14 cellular contexts compared by ENCODE assay signal in the genomic region with DNA sequence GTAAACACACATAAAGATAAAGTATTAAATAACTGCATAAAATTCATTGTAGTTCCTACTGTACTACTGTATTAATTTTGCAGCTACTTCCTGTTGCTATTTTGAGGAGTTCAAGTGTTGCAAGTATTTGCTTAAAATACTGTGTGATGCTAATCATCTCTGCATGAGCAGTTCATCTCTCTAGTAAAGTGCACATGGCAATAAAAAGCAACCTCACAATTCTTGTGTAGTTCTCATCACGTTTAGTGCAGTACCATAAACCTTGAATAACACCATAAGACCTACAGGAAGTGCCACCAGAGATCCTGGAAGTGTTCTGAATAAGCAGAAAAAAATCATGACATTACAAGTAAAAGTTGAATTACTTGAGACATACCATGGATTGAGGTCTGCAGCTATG. TPM values are rescaled to one million over a fixed set of nuclear protein-coding genes. Genes with fewer than 3 reads are reported as not detected.
A peak's percentile ranks its signal among the peaks of the same experiment; 100 is the strongest.
DNase-seq lines count a peak whose midpoint lies in the region; ATAC-seq and TF ChIP-seq lines count a peak whose summit lies in the region.
"Had no signal": no experiment of that assay in that cellular context is flagged by ENCODE, and none has a peak within 500 bp of the region (broad histone marks: within the 10 kb centered on the region; RNA-seq: fewer than 3 reads in every experiment).

No MANE protein-coding gene starts in this region.

- H3K36me3 Mint-ChIP-seq in stimulated activated naive CD8-positive, alpha-beta T cell treated with anti-CD3 and anti-CD28 coated beads, Interleukin-15, Interleukin-2, amounts not matched to agents 100 ng/mL and 50 ng/mL, for 24 hours (ENCODE audit: low read depth): peaks cover 23% of the 10 kb centered on the region
- peaks cover 21% of the 10 kb centered on the region for H3K36me3 Mint-ChIP-seq in activated T-helper 2 cell treated with anti-CD3 and anti-CD28 coated beads, Interferon-gamma antibody, Interleukin-2, Interleukin-4, amounts not matched to agents 10 μg/mL and 5 μg/mL and 100 μg/mL, durations not matched to agents 14 hours and 24 hours and 36 hours (ENCODE audit: low read depth)

- TF ChIP-seq EP300 in SK-N-SH (IDR thresholded peaks at IDR 0.05; ENCODE audit: borderline replicate concordance in 1 of 2, low read depth in 1 of 2, low read length in 1 of 2): no peak

- H3K4me2 ChIP-seq in SK-N-SH: no peak overlapping the region

- 79% methylated on average over 1 of the region's 1 CpG for WGBS in SK-N-SH (ENCODE audit: low lambda C conversion rate)

- H3K9me2 ChIP-seq in SK-N-SH: no peaks in the 10 kb centered on the region

- no peak for TF ChIP-seq POLR2A in NB4 (IDR thresholded peaks at IDR 0.05; ENCODE audit: extremely low read depth, insufficient read length)

- H3K9ac ChIP-seq in SK-N-SH: no peak overlapping the region

- CTCF ChIA-PET in SK-N-SH (lab: Yijun Ruan, JAX): interaction anchor here (1.1 kb wide), 1 partner anchor 19 kb away, joined by 3 read pairs; no protein-coding TSS in a partner anchor

- H3K79me2 ChIP-seq in SK-N-SH (ENCODE audit: insufficient read depth): no peaks in the 10 kb centered on the region

- POLR2A ChIA-PET in SK-N-SH (lab: Yijun Ruan, JAX): no interaction called here

- intact Hi-C loops in activated T-helper 2 cell treated with anti-CD3 and anti-CD28 coated beads, Interferon-gamma antibody, Interleukin-2, Interleukin-4, amounts not matched to agents 10 μg/mL and 5 μg/mL and 100 μg/mL, durations not matched to agents 14 hours and 24 hours and 36 hours (cut with micrococcal nuclease): no loop called here

- no peak for DNase-seq in stimulated activated naive CD8-positive, alpha-beta T cell treated with anti-CD3 and anti-CD28 coated beads, Interleukin-15, Interleukin-2, amounts not matched to agents 100 U/mL and 50 U/mL, for 24 hours
- peak; percentile 25 for DNase-seq in NB4 (ENCODE audit: low read depth)
- no peak for DNase-seq in activated T-helper 2 cell treated with anti-CD3 and anti-CD28 coated beads, Interferon-gamma antibody, Interleukin-2, Interleukin-4, amounts not matched to agents 10 μg/mL and 5 μg/mL and 100 μg/mL, durations not matched to agents 14 hours and 24 hours and 36 hours (ENCODE audit: low spot score)
- no peak for DNase-seq in H4 (ENCODE audit: low spot score)
- no peak for DNase-seq in SK-N-SH
- no peak for DNase-seq in ecto neural progenitor cell (ENCODE audit: low spot score)
- DNase-seq in OCI-M2 (lab: John Stamatoyannopoulos, UW; ENCODE audit: unreplicated experiment): no peak
- DNase-seq: activated CD4-positive, alpha-beta T cell treated with anti-CD3 and anti-CD28 coated beads for 4 hours; NCI-H446 had no signal

- no peaks in the 10 kb centered on the region for H3K9me3 ChIP-seq in SK-N-SH

- TF ChIP-seq CTCF in NB4 (IDR thresholded peaks at IDR 0.05; ENCODE audit: low read depth, low read length) (no peak), SK-N-SH (IDR thresholded peaks at IDR 0.05) (no peak)

- H3K36me3 ChIP-seq in SK-N-SH (replicated peaks in 1 of 2; ENCODE audit: control insufficient read depth in 1 of 2, insufficient read depth in 2 of 2, low read length in 1 of 2): peaks cover 17 to 52% of the 10 kb centered on the region in 2 experiments

- no peaks in the 10 kb centered on the region for H3K27me3 Mint-ChIP-seq in stimulated activated naive CD8-positive, alpha-beta T cell treated with anti-CD3 and anti-CD28 coated beads, Interleukin-15, Interleukin-2, amounts not matched to agents 100 ng/mL and 50 ng/mL, for 24 hours
- peaks cover 3% of the 10 kb centered on the region for H3K27me3 Mint-ChIP-seq in activated T-helper 2 cell treated with anti-CD3 and anti-CD28 coated beads, Interferon-gamma antibody, Interleukin-2, Interleukin-4, amounts not matched to agents 10 μg/mL and 5 μg/mL and 100 μg/mL, durations not matched to agents 14 hours and 24 hours and 36 hours (ENCODE audit: low read depth)

- ATAC-seq in stimulated activated naive CD8-positive, alpha-beta T cell treated with anti-CD3 and anti-CD28 coated beads, Interleukin-15, Interleukin-2, amounts not matched to agents 100 U/mL and 50 U/mL, for 24 hours: no peak
- ATAC-seq: K562 had no signal

- no peaks in the 10 kb centered on the region for H3K27me3 ChIP-seq in SK-N-SH (ENCODE audit: insufficient read depth)

- H3F3A ChIP-seq in SK-N-SH (replicated peaks; ENCODE audit: insufficient read depth): peaks cover 3% of the 10 kb centered on the region

- no peaks in the 10 kb centered on the region for H4K20me1 ChIP-seq in SK-N-SH (ENCODE audit: insufficient read depth)

- TF ChIP-seq RAD21 in SK-N-SH (IDR thresholded peaks at IDR 0.05; ENCODE audit: low read length): no peak

- H3K27ac Mint-ChIP-seq in stimulated activated naive CD8-positive, alpha-beta T cell treated with anti-CD3 and anti-CD28 coated beads, Interleukin-15, Interleukin-2, amounts not matched to agents 100 ng/mL and 50 ng/mL, for 24 hours: peak overlapping the region; percentile 21
- peak overlapping the region; percentile 33 for H3K27ac Mint-ChIP-seq in activated T-helper 2 cell treated with anti-CD3 and anti-CD28 coated beads, Interferon-gamma antibody, Interleukin-2, Interleukin-4, amounts not matched to agents 10 μg/mL and 5 μg/mL and 100 μg/mL, durations not matched to agents 14 hours and 24 hours and 36 hours
- H3K27ac Mint-ChIP-seq: activated naive CD4-positive, alpha-beta T cell treated with anti-CD3 and anti-CD28 coated beads, Interleukin-2, amount 50 U/mL, for 72 hours had no signal

- H3K4me1 Mint-ChIP-seq in stimulated activated naive CD8-positive, alpha-beta T cell treated with anti-CD3 and anti-CD28 coated beads, Interleukin-15, Interleukin-2, amounts not matched to agents 100 ng/mL and 50 ng/mL, for 24 hours (ENCODE audit: low read depth): peaks cover 8% of the 10 kb centered on the region
- peaks cover 16% of the 10 kb centered on the region for H3K4me1 Mint-ChIP-seq in activated T-helper 2 cell treated with anti-CD3 and anti-CD28 coated beads, Interferon-gamma antibody, Interleukin-2, Interleukin-4, amounts not matched to agents 10 μg/mL and 5 μg/mL and 100 μg/mL, durations not matched to agents 14 hours and 24 hours and 36 hours (ENCODE audit: low read depth)
- H3K4me1 Mint-ChIP-seq: neural crest cell had no signal

- no peaks in the 10 kb centered on the region for H3K4me1 ChIP-seq in SK-N-SH (ENCODE audit: control insufficient read depth in 1 of 2, insufficient read depth in 2 of 2, low read depth in 1 of 2, low read length in 1 of 2)

- no peak overlapping the region for H3K4me3 ChIP-seq in NB4 (ENCODE audit: low read depth, low read length)
- H3K4me3 ChIP-seq in SK-N-SH (ENCODE audit: low read depth in 2 of 2, low read length in 1 of 2): no peak overlapping the region
- H3K4me3 ChIP-seq: coronary artery, K562 had no signal

- H3K9me3 Mint-ChIP-seq in stimulated activated naive CD8-positive, alpha-beta T cell treated with anti-CD3 and anti-CD28 coated beads, Interleukin-15, Interleukin-2, amounts not matched to agents 100 ng/mL and 50 ng/mL, for 24 hours: no peaks in the 10 kb centered on the region
- H3K9me3 Mint-ChIP-seq in activated T-helper 2 cell treated with anti-CD3 and anti-CD28 coated beads, Interferon-gamma antibody, Interleukin-2, Interleukin-4, amounts not matched to agents 10 μg/mL and 5 μg/mL and 100 μg/mL, durations not matched to agents 14 hours and 24 hours and 36 hours: no peaks in the 10 kb centered on the region
- H3K9me3 Mint-ChIP-seq: activated naive CD4-positive, alpha-beta T cell treated with anti-CD3 and anti-CD28 coated beads, Interleukin-2, amount 50 U/mL, for 72 hours; neural crest cell had no signal

- H3K4me3 Mint-ChIP-seq in stimulated activated naive CD8-positive, alpha-beta T cell treated with anti-CD3 and anti-CD28 coated beads, Interleukin-15, Interleukin-2, amounts not matched to agents 100 ng/mL and 50 ng/mL, for 24 hours: no peak overlapping the region
- H3K4me3 Mint-ChIP-seq in activated T-helper 2 cell treated with anti-CD3 and anti-CD28 coated beads, Interferon-gamma antibody, Interleukin-2, Interleukin-4, amounts not matched to agents 10 μg/mL and 5 μg/mL and 100 μg/mL, durations not matched to agents 14 hours and 24 hours and 36 hours (ENCODE audit: low read depth): no peak overlapping the region
- H3K4me3 Mint-ChIP-seq: neural crest cell had no signal

- no peak overlapping the region for H3K27ac ChIP-seq in SK-N-SH (ENCODE audit: low read depth in 2 of 2, low read length in 1 of 2)
- H3K27ac ChIP-seq: coronary artery had no signal

- no peak overlapping the region for H2AFZ ChIP-seq in SK-N-SH (ENCODE audit: low read depth)

TF ChIP-seq in SK-N-SH, 30 proteins besides CTCF, POLR2A, EP300 and RAD21 (continues in another document):
- no peak for TF ChIP-seq RXRA (IDR thresholded peaks at IDR 0.05; ENCODE audit: borderline replicate concordance, low read depth)
- no peak for TF ChIP-seq MEF2A (IDR thresholded peaks at IDR 0.05; ENCODE audit: borderline replicate concordance, low read depth)
- no peak for TF ChIP-seq TAF1 (IDR thresholded peaks at IDR 0.05; ENCODE audit: borderline replicate concordance, low read depth, low read length)
- no peak for TF ChIP-seq SIN3A (IDR thresholded peaks at IDR 0.05; ENCODE audit: borderline replicate concordance, low read depth, low read length)
- no peak for TF ChIP-seq YY1 (IDR thresholded peaks at IDR 0.05; ENCODE audit: low read depth)
- TF ChIP-seq, protein P1, sequence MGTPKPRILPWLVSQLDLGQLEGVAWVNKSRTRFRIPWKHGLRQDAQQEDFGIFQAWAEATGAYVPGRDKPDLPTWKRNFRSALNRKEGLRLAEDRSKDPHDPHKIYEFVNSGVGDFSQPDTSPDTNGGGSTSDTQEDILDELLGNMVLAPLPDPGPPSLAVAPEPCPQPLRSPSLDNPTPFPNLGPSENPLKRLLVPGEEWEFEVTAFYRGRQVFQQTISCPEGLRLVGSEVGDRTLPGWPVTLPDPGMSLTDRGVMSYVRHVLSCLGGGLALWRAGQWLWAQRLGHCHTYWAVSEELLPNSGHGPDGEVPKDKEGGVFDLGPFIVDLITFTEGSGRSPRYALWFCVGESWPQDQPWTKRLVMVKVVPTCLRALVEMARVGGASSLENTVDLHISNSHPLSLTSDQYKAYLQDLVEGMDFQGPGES (IDR thresholded peaks at IDR 0.05; ENCODE audit: low read depth, low read length): no peak

RNA-seq across cellular contexts. Expression of a gene that starts 34.6 kb away (rescaled TPM):
- 7.7 and 9.1 TPM in 2 replicates for total RNA-seq in activated T-helper 2 cell treated with anti-CD3 and anti-CD28 coated beads, Interferon-gamma antibody, Interleukin-2, Interleukin-4, amounts not matched to agents 10 μg/mL and 5 μg/mL and 100 μg/mL, durations not matched to agents 14 hours and 24 hours and 36 hours
- 4.8 and 13.8 TPM in 2 replicates for total RNA-seq in H4 (2014; rRNA removed; shearing (Covaris generic))
- 3.6 TPM in 2 replicates for polyA plus RNA-seq in SK-N-SH (2012; rRNA removed)
- 3.1 and 3.9 TPM in 2 replicates for polyA plus RNA-seq in SK-N-SH (2012; cell fraction: cytosol; rRNA removed)
- polyA plus RNA-seq in SK-N-SH (2012; cell fraction: nucleus; rRNA removed): 7.3 and 12.2 TPM in 2 replicates
